1 cellular context compared by ENCODE assay signal in the genomic region with DNA sequence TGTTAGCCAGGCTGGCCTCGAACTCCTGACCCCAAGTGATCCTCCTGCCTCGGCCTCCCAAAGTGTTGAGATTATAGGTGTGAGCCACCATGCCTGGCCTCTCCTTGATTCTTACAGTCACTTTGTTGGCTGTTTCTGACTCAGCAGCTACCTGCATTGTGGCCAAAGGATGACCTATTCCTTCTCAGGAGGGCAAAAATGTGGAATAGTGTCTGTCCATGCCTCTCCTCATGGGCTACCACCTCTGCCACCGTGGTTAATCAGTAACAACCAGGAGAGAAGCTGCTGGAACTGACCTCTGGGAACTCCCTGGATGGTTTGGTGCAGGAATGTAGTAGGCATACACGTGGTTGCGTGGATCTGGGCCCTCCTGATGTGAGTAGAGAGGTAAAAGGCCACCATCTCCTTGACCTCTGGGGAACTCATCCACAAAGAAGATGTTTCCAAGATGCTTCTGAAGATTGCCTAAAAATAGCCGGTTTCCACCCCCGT.
TF ChIP-seq lines count a peak whose summit lies in the region.

No MANE protein-coding gene starts in this region.

TF ChIP-seq in HepG2, 621 proteins besides CTCF, POLR2A, EP300 and RAD21 (continued from another document and continues in another):
- TF ChIP-seq, protein P1, sequence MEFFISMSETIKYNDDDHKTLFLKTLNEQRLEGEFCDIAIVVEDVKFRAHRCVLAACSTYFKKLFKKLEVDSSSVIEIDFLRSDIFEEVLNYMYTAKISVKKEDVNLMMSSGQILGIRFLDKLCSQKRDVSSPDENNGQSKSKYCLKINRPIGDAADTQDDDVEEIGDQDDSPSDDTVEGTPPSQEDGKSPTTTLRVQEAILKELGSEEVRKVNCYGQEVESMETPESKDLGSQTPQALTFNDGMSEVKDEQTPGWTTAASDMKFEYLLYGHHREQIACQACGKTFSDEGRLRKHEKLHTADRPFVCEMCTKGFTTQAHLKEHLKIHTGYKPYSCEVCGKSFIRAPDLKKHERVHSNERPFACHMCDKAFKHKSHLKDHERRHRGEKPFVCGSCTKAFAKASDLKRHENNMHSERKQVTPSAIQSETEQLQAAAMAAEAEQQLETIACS (CRISPR knock-in tag; IDR thresholded peaks at IDR 0.05) = no peak
- TF ChIP-seq ASH2L (IDR thresholded peaks at IDR 0.05; ENCODE audit: insufficient read length, low read depth, low read length) = peak; percentile 26
- TF ChIP-seq HDAC6 (IDR thresholded peaks at IDR 0.05; ENCODE audit: low read depth, low read length) = no peak
- TF ChIP-seq GFI1 (CRISPR knock-in tag; IDR thresholded peaks at IDR 0.05; ENCODE audit: borderline replicate concordance) = peak; percentile 45; the same call in 1 of the 2 replicates
- TF ChIP-seq ZNF841 (CRISPR knock-in tag; IDR thresholded peaks at IDR 0.05; ENCODE audit: borderline replicate concordance) = no peak
- no peak for TF ChIP-seq TBP (CRISPR knock-in tag; IDR thresholded peaks at IDR 0.05)
- no peak for TF ChIP-seq SIX1 (CRISPR knock-in tag; IDR thresholded peaks at IDR 0.05; ENCODE audit: borderline replicate concordance)
- TF ChIP-seq E2F2 (CRISPR knock-in tag; IDR thresholded peaks at IDR 0.05; ENCODE audit: borderline replicate concordance) = no peak
- TF ChIP-seq, protein P2, sequence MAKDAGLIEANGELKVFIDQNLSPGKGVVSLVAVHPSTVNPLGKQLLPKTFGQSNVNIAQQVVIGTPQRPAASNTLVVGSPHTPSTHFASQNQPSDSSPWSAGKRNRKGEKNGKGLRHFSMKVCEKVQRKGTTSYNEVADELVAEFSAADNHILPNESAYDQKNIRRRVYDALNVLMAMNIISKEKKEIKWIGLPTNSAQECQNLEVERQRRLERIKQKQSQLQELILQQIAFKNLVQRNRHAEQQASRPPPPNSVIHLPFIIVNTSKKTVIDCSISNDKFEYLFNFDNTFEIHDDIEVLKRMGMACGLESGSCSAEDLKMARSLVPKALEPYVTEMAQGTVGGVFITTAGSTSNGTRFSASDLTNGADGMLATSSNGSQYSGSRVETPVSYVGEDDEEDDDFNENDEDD (CRISPR knock-in tag; IDR thresholded peaks at IDR 0.05; ENCODE audit: borderline replicate concordance) = peak; percentile 88; the same call in 1 of the 2 replicates
- no peak for TF ChIP-seq ZNF563 (CRISPR knock-in tag; IDR thresholded peaks at IDR 0.05)
- no peak for TF ChIP-seq LCORL (IDR thresholded peaks at IDR 0.05)
- 0 out of 2 replicates have a peak, but pooled peaks have one; percentile 24 for TF ChIP-seq LCORL (CRISPR knock-in tag; IDR thresholded peaks at IDR 0.05)
- TF ChIP-seq SALL1 (CRISPR knock-in tag; IDR thresholded peaks at IDR 0.05) = peak; percentile 78
- no peak for TF ChIP-seq BCL6 (CRISPR knock-in tag; IDR thresholded peaks at IDR 0.05)
- no peak for TF ChIP-seq ZNF556 (CRISPR knock-in tag; IDR thresholded peaks at IDR 0.05; ENCODE audit: borderline replicate concordance)
- no peak for TF ChIP-seq ZNF552 (CRISPR knock-in tag; IDR thresholded peaks at IDR 0.05; ENCODE audit: borderline replicate concordance)
- no peak for TF ChIP-seq MAZ (IDR thresholded peaks at IDR 0.05; ENCODE audit: borderline replicate concordance, low read depth, low read length)
- no peak for TF ChIP-seq MAZ (CRISPR knock-in tag; IDR thresholded peaks at IDR 0.05; ENCODE audit: low read depth)
- no peak for TF ChIP-seq KMT2A (CRISPR knock-in tag; IDR thresholded peaks at IDR 0.05)
- no peak for TF ChIP-seq RFXAP (CRISPR knock-in tag; IDR thresholded peaks at IDR 0.05; ENCODE audit: borderline replicate concordance)
- no peak for TF ChIP-seq JDP2 (CRISPR knock-in tag; IDR thresholded peaks at IDR 0.05; ENCODE audit: borderline replicate concordance)
- TF ChIP-seq NFATC3 (CRISPR knock-in tag; IDR thresholded peaks at IDR 0.05) = no peak
- no peak for TF ChIP-seq CREB3 (CRISPR knock-in tag; IDR thresholded peaks at IDR 0.05)
- TF ChIP-seq KLF6 (CRISPR knock-in tag; IDR thresholded peaks at IDR 0.05) = no peak
- no peak for TF ChIP-seq ETV6 (CRISPR knock-in tag; conservative IDR thresholded peaks at IDR 0.05)
- peak; percentile 68; the same call in 1 of the 2 replicates for TF ChIP-seq HDAC2 (CRISPR knock-in tag; IDR thresholded peaks at IDR 0.05)
- no peak for TF ChIP-seq ZNF512B (CRISPR knock-in tag; IDR thresholded peaks at IDR 0.05; ENCODE audit: borderline replicate concordance)
- TF ChIP-seq ZNF609 (CRISPR knock-in tag; IDR thresholded peaks at IDR 0.05; ENCODE audit: borderline replicate concordance) = no peak
- TF ChIP-seq NONO (IDR thresholded peaks at IDR 0.05) = no peak
- TF ChIP-seq NONO (CRISPR knock-in tag; conservative IDR thresholded peaks at IDR 0.05) = peak; percentile 55
- TF ChIP-seq HOXD1 (CRISPR knock-in tag; IDR thresholded peaks at IDR 0.05) = 0 out of 2 replicates have a peak, but pooled peaks have one; percentile 57
- TF ChIP-seq ZSCAN30 (CRISPR knock-in tag; IDR thresholded peaks at IDR 0.05) = no peak
- no peak for TF ChIP-seq POLR2AphosphoS5 (IDR thresholded peaks at IDR 0.05; ENCODE audit: low read depth, low read length)
- no peak for TF ChIP-seq PLRG1 (conservative IDR thresholded peaks at IDR 0.05)
- TF ChIP-seq FOXO1 (CRISPR knock-in tag; IDR thresholded peaks at IDR 0.05) = no peak
- TF ChIP-seq ZNF605 (CRISPR knock-in tag; IDR thresholded peaks at IDR 0.05) = peak; percentile 79; the same call in 1 of the 2 replicates
- TF ChIP-seq ZNF720 (CRISPR knock-in tag; IDR thresholded peaks at IDR 0.05) = no peak
- no peak for TF ChIP-seq SRSF9 (IDR thresholded peaks at IDR 0.05; ENCODE audit: borderline replicate concordance, insufficient read depth, low read depth, low read length, poor library complexity, severe bottlenecking)
- TF ChIP-seq, protein P3, sequence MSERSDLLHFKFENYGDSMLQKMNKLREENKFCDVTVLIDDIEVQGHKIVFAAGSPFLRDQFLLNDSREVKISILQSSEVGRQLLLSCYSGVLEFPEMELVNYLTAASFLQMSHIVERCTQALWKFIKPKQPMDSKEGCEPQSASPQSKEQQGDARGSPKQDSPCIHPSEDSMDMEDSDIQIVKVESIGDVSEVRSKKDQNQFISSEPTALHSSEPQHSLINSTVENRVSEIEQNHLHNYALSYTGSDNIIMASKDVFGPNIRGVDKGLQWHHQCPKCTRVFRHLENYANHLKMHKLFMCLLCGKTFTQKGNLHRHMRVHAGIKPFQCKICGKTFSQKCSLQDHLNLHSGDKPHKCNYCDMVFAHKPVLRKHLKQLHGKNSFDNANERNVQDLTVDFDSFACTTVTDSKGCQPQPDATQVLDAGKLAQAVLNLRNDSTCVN (CRISPR knock-in tag; IDR thresholded peaks at IDR 0.05; ENCODE audit: borderline replicate concordance) = peak; percentile 68
- TF ChIP-seq ZNF484 (CRISPR knock-in tag; IDR thresholded peaks at IDR 0.05; ENCODE audit: borderline replicate concordance, low read depth) = no peak
- TF ChIP-seq, protein P4, sequence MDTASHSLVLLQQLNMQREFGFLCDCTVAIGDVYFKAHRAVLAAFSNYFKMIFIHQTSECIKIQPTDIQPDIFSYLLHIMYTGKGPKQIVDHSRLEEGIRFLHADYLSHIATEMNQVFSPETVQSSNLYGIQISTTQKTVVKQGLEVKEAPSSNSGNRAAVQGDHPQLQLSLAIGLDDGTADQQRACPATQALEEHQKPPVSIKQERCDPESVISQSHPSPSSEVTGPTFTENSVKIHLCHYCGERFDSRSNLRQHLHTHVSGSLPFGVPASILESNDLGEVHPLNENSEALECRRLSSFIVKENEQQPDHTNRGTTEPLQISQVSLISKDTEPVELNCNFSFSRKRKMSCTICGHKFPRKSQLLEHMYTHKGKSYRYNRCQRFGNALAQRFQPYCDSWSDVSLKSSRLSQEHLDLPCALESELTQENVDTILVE (CRISPR knock-in tag; IDR thresholded peaks at IDR 0.05) = no peak; the same call in 1 of the 2 replicates
- TF ChIP-seq KLF12 (CRISPR knock-in tag; IDR thresholded peaks at IDR 0.05; ENCODE audit: borderline replicate concordance) = no peak
